Comparison of ENCODE assay signal across 8 cellular contexts in genomic region chr22:40651563-40652501, GRCh38. TPM values are rescaled to one million over a fixed set of nuclear protein-coding genes. Genes with fewer than 3 reads are reported as not detected.
DNase-seq lines count a peak whose midpoint lies in the region; ATAC-seq, FAIRE-seq and TF ChIP-seq lines count a peak whose summit lies in the region.

No MANE protein-coding gene starts in this region.

- peak overlapping the region; percentile 69 to 79 for H3K4me3 ChIP-seq in cardiac fibroblast (replicated peaks in 1 of 2; ENCODE audit: low read depth in 2 of 2, low read length in 2 of 2)
- H3K4me3 ChIP-seq in small intestine (ENCODE audit: low read depth in 1 of 2, low read length in 2 of 2) = peak overlapping the region in 1 of 2 donors; percentile 42

- TF ChIP-seq CTCF in cardiac fibroblast (IDR thresholded peaks at IDR 0.05; ENCODE audit: low read depth, low read length) = no peak

- no peaks in the 10 kb centered on the region for H3K27me3 ChIP-seq in small intestine (ENCODE audit: control insufficient read depth in 2 of 2, insufficient read depth in 2 of 2, low read length in 2 of 2)

- H3K4me1 ChIP-seq in small intestine (ENCODE audit: control insufficient read depth in 2 of 2, insufficient read depth in 1 of 2, low read depth in 1 of 2, low read length in 1 of 2) = peaks cover 0 to 3% of the 10 kb centered on the region in 2 donors

- H3K36me3 ChIP-seq in small intestine (ENCODE audit: control insufficient read depth in 2 of 2, insufficient read depth in 2 of 2, low read length in 2 of 2) = no peaks in the 10 kb centered on the region

- no peaks in the 10 kb centered on the region for H3K9me3 ChIP-seq in small intestine (ENCODE audit: control insufficient read depth, low read depth)

- ATAC-seq in HG02970 (IDR thresholded peaks at IDR 0.05; ENCODE audit: low FRiP score, unreplicated experiment) (peak; percentile 77), GM18870 (IDR thresholded peaks at IDR 0.05; ENCODE audit: unreplicated experiment) (no peak)

- H3K27ac ChIP-seq in small intestine (ENCODE audit: low read depth in 1 of 2, low read length in 1 of 2) = peak overlapping the region; percentile 82 to 96

- FAIRE-seq in small intestine (lab: Jason Lieb, UNC) = no peak

- DNase-seq in COR-L47 (lab: John Stamatoyannopoulos, UW) (peak; percentile 95), NCI-H345 treated with DMSO at 0.1 percent for 48 hours (lab: John Stamatoyannopoulos, UW; ENCODE audit: unreplicated experiment) (peak; percentile 79), cardiac fibroblast (ENCODE audit: low read depth in 2 of 2) (peak; percentile 99 to 100), inferior parietal cortex (ENCODE audit: extremely low spot score) (peak; percentile 98), small intestine (peak; percentile 95)
- DNase-seq in activated CD4-positive, CD25-positive, alpha-beta regulatory T cell treated with anti-CD3 and anti-CD28 coated beads, Interleukin-2, amount 50 U/mL, for 16 hours (ENCODE audit: low read depth, low spot score) = peak; percentile 58

- 20 to 47% (median 35%) methylated on average over 28 to 33 of the region's 33 CpGs for WGBS in small intestine, 3 donors

RNA-seq across cellular contexts. Expression of gene MRTFA, which starts 15.3 kb away (rescaled TPM):
- polyA plus RNA-seq in small intestine = 10 to 100 TPM; 11.9 to 20.0 (median 13.6) TPM

RNA-seq across cellular contexts. Expression of gene MCHR1, which starts 27.5 kb away (rescaled TPM):
- polyA plus RNA-seq in small intestine = under 1 TPM in 1 of 3 donors, not detected in 2; 0.39 TPM
